ENCODE assay signal across 15 cellular contexts in genomic region chr7:32108651-32109050, GRCh38. TPM values are rescaled to one million over a fixed set of nuclear protein-coding genes. Genes with fewer than 3 reads are reported as not detected.
"Had no signal": no experiment of that assay in that cellular context is flagged by ENCODE, and none has a peak within 500 bp of the region (broad histone marks: within the 10 kb centered on the region; RNA-seq: fewer than 3 reads in every experiment).

No MANE protein-coding gene starts in this region.

- H3K27ac Mint-ChIP-seq: activated CD8-positive, alpha-beta memory T cell treated with anti-CD3 and anti-CD28 coated beads, Interleukin-2, amount 10 ng/mL, durations not matched to agents 7 days and 5 days; activated naive CD4-positive, alpha-beta T cell treated with anti-CD3 and anti-CD28 coated beads, Interleukin-2, amount 50 U/mL, for 72 hours; naive thymus-derived CD4-positive, alpha-beta T cell; stimulated activated naive B cell treated with anti-CD40 and anti-IgM and Interleukin-4, amounts not matched to agents 10 μg/mL and 1 μg/mL and 100 μg/mL, for 72 hours had no signal

- H3K4me1 Mint-ChIP-seq: activated CD8-positive, alpha-beta memory T cell treated with anti-CD3 and anti-CD28 coated beads, Interleukin-2, amount 10 ng/mL, durations not matched to agents 7 days and 5 days; naive thymus-derived CD4-positive, alpha-beta T cell; stimulated activated naive B cell treated with anti-CD40 and anti-IgM and Interleukin-4, amounts not matched to agents 10 μg/mL and 1 μg/mL and 100 μg/mL, for 72 hours had no signal

- ATAC-seq: activated CD8-positive, alpha-beta memory T cell treated with anti-CD3 and anti-CD28 coated beads, Interleukin-2, amount 10 ng/mL, durations not matched to agents 7 days and 5 days; activated naive CD4-positive, alpha-beta T cell treated with anti-CD3 and anti-CD28 coated beads, Interleukin-2, amount 50 U/mL, for 72 hours; activated T-cell treated with anti-CD3 and anti-CD28 coated beads, Interleukin-2, amount 50 U/mL, for 4 hours; naive thymus-derived CD4-positive, alpha-beta T cell; sciatic nerve; stimulated activated naive B cell treated with anti-CD40 and anti-IgM and Interleukin-4, amounts not matched to agents 10 μg/mL and 1 μg/mL and 100 μg/mL, for 72 hours had no signal

- H3K36me3 Mint-ChIP-seq: activated CD8-positive, alpha-beta memory T cell treated with anti-CD3 and anti-CD28 coated beads, Interleukin-2, amount 10 ng/mL, durations not matched to agents 7 days and 5 days; activated naive CD4-positive, alpha-beta T cell treated with anti-CD3 and anti-CD28 coated beads, Interleukin-2, amount 50 U/mL, for 72 hours; naive thymus-derived CD4-positive, alpha-beta T cell; stimulated activated naive B cell treated with anti-CD40 and anti-IgM and Interleukin-4, amounts not matched to agents 10 μg/mL and 1 μg/mL and 100 μg/mL, for 72 hours had no signal

- DNase-seq: activated CD4-positive, alpha-beta T cell treated with anti-CD3 and anti-CD28 coated beads for 1 hour; activated CD4-positive, alpha-beta T cell treated with anti-CD3 and anti-CD28 coated beads, Interleukin-2, amount 50 U/mL, for 48 hours; activated CD8-positive, alpha-beta memory T cell treated with anti-CD3 and anti-CD28 coated beads, Interleukin-2, amount 10 ng/mL, durations not matched to agents 7 days and 5 days; activated effector memory CD4-positive, alpha-beta T cell treated with anti-CD3 and anti-CD28 coated beads, Interleukin-2, amount 50 U/mL, for 16 hours; activated T-cell treated with anti-CD3 and anti-CD28 coated beads, Interleukin-2, amount 50 U/mL, for 4 hours; amygdala; brain microvascular endothelial cell; dorsolateral prefrontal cortex; esophagus squamous epithelium; naive thymus-derived CD4-positive, alpha-beta T cell; stimulated activated CD4-positive, alpha-beta T cell treated with anti-CD3 and anti-CD28 coated beads, Interleukin-2, amount 100 ng/mL, for 24 hours; stimulated activated naive B cell treated with anti-CD40 and anti-IgM and Interleukin-4, amounts not matched to agents 10 μg/mL and 1 μg/mL and 100 μg/mL, for 72 hours had no signal

- H3K4me3 Mint-ChIP-seq: activated CD8-positive, alpha-beta memory T cell treated with anti-CD3 and anti-CD28 coated beads, Interleukin-2, amount 10 ng/mL, durations not matched to agents 7 days and 5 days; activated T-cell treated with anti-CD3 and anti-CD28 coated beads, Interleukin-2, amount 50 U/mL, for 4 hours; naive thymus-derived CD4-positive, alpha-beta T cell; stimulated activated naive B cell treated with anti-CD40 and anti-IgM and Interleukin-4, amounts not matched to agents 10 μg/mL and 1 μg/mL and 100 μg/mL, for 72 hours had no signal

- H3K27me3 Mint-ChIP-seq: activated CD8-positive, alpha-beta memory T cell treated with anti-CD3 and anti-CD28 coated beads, Interleukin-2, amount 10 ng/mL, durations not matched to agents 7 days and 5 days; naive thymus-derived CD4-positive, alpha-beta T cell; stimulated activated naive B cell treated with anti-CD40 and anti-IgM and Interleukin-4, amounts not matched to agents 10 μg/mL and 1 μg/mL and 100 μg/mL, for 72 hours had no signal

RNA-seq across cellular contexts. Expression of gene PDE1C, which starts 38.4 kb away (rescaled TPM):
- total RNA-seq: activated CD8-positive, alpha-beta memory T cell treated with anti-CD3 and anti-CD28 coated beads, Interleukin-2, amount 10 ng/mL, durations not matched to agents 7 days and 5 days; activated naive CD4-positive, alpha-beta T cell treated with anti-CD3 and anti-CD28 coated beads, Interleukin-2, amount 50 U/mL, for 72 hours; activated T-cell treated with anti-CD3 and anti-CD28 coated beads, Interleukin-2, amount 50 U/mL, for 4 hours; mononuclear cell had no signal
